ENCODE assay signal across 24 cellular contexts in genomic region chr5:87382224-87382623, GRCh38.
"Had no signal": no experiment of that assay in that cellular context is flagged by ENCODE, and none has a peak within 500 bp of the region (broad histone marks: within the 10 kb centered on the region; RNA-seq: fewer than 3 reads in every experiment).

No MANE protein-coding gene starts in this region.

- DNase-seq: effector CD8-positive, alpha-beta T cell; endodermal cell; foreskin fibroblast; gastrocnemius medialis; head of caudate nucleus; left ventricle myocardium superior; lower lobe of right lung; naive thymus-derived CD8-positive, alpha-beta T cell; nephron progenitor cell; nucleus accumbens; ovary; retina; stimulated activated CD4-positive, alpha-beta T cell treated with anti-CD3 and anti-CD28 coated beads, Interleukin-2, amount 100 ng/mL, for 24 hours; stimulated activated CD4-positive, alpha-beta T cell treated with anti-CD3 and anti-CD28 coated beads, Interleukin-4, amount 100 ng/mL, for 24 hours; stimulated activated naive CD4-positive, alpha-beta T cell treated with Interleukin-2 at 50 U/mL for 16 hours; stomach; testis; tibial artery had no signal

- H3K27me3 ChIP-seq: gastrocnemius medialis, ovary, stomach, testis, tibial artery had no signal

- FAIRE-seq: colon, keratinocyte had no signal

- H3K4me3 ChIP-seq: gastrocnemius medialis, lower lobe of right lung, ovary, stomach, testis, tibial artery had no signal

- ATAC-seq: esophagus mucosa; gastrocnemius medialis; left ventricle myocardium superior; lower lobe of right lung; naive thymus-derived CD8-positive, alpha-beta T cell; sciatic nerve; stimulated activated effector memory CD8-positive, alpha-beta T cell treated with anti-CD3 and anti-CD28 coated beads, Interleukin-12 subunit alpha, Interleukin-12 subunit beta, amount 100 ng/mL, for 72 hours had no signal

- H3K9me3 ChIP-seq: gastrocnemius medialis, lower lobe of right lung, ovary, stomach, testis, tibial artery had no signal

- H3K4me1 ChIP-seq: lower lobe of right lung, testis had no signal

- H3K36me3 ChIP-seq: ovary had no signal

- H3K27ac ChIP-seq: epithelial cell of prostate, gastrocnemius medialis, lower lobe of right lung, ovary, stomach, testis, tibial artery had no signal
